In the genomic region with DNA sequence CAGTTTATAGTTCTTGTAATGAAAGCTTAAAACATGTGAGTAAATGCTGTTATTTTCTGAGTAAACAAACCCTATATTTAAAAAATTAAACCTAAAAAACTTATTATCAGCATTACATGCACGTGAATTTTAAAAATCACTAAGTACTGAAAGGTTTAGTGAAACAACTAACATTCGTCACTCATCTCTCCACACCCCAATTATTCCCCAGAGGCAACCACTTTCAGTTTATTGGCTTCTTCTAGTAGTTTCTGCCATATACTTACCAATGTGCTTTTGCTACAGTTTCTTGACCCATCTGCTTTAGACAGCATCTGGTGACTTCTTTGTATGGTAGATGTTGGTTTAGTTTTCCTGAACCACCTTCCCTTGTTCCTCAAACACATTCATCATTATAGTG, we compare ENCODE assay signal across 1 cellular context.
A peak's percentile ranks its signal among the peaks of the same experiment; 100 is the strongest.
TF ChIP-seq lines count a peak whose summit lies in the region.

No MANE protein-coding gene starts in this region.

TF ChIP-seq in GM12878, 131 proteins besides CTCF, POLR2A, EP300 and RAD21:
- TF ChIP-seq, protein P1, sequence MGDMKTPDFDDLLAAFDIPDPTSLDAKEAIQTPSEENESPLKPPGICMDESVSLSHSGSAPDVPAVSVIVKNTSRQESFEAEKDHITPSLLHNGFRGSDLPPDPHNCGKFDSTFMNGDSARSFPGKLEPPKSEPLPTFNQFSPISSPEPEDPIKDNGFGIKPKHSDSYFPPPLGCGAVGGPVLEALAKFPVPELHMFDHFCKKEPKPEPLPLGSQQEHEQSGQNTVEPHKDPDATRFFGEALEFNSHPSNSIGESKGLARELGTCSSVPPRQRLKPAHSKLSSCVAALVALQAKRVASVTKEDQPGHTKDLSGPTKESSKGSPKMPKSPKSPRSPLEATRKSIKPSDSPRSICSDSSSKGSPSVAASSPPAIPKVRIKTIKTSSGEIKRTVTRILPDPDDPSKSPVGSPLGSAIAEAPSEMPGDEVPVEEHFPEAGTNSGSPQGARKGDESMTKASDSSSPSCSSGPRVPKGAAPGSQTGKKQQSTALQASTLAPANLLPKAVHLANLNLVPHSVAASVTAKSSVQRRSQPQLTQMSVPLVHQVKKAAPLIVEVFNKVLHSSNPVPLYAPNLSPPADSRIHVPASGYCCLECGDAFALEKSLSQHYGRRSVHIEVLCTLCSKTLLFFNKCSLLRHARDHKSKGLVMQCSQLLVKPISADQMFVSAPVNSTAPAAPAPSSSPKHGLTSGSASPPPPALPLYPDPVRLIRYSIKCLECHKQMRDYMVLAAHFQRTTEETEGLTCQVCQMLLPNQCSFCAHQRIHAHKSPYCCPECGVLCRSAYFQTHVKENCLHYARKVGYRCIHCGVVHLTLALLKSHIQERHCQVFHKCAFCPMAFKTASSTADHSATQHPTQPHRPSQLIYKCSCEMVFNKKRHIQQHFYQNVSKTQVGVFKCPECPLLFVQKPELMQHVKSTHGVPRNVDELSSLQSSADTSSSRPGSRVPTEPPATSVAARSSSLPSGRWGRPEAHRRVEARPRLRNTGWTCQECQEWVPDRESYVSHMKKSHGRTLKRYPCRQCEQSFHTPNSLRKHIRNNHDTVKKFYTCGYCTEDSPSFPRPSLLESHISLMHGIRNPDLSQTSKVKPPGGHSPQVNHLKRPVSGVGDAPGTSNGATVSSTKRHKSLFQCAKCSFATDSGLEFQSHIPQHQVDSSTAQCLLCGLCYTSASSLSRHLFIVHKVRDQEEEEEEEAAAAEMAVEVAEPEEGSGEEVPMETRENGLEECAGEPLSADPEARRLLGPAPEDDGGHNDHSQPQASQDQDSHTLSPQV (IDR thresholded peaks at IDR 0.05): 0 out of 2 replicates have a peak, but pooled peaks have one; percentile 4
- TF ChIP-seq GABPA (IDR thresholded peaks at IDR 0.05; ENCODE audit: low read depth) (no peak), HDGF (IDR thresholded peaks at IDR 0.05) (no peak), ATF7 (IDR thresholded peaks at IDR 0.05; ENCODE audit: low read depth) (0 out of 2 replicates have a peak, but pooled peaks have one; percentile 24), CREB1 (IDR thresholded peaks at IDR 0.05; ENCODE audit: low read depth) (no peak), SMAD5 (IDR thresholded peaks at IDR 0.05; ENCODE audit: low read depth) (no peak), MEF2B (IDR thresholded peaks at IDR 0.05; ENCODE audit: partially characterized antibody, poor library complexity, severe bottlenecking) (peak; percentile 93), BHLHE40 (IDR thresholded peaks at IDR 0.05; ENCODE audit: borderline replicate concordance in 1 of 2, low read depth in 2 of 2, low read length in 1 of 2) (peak in 1 of 2 experiments; percentile 51; a peak in 1 of 4 replicates), PML (IDR thresholded peaks at IDR 0.05; ENCODE audit: low read length) (no peak), FOXM1 (IDR thresholded peaks at IDR 0.05; ENCODE audit: low read depth, low read length) (no peak), CBX5 (IDR thresholded peaks at IDR 0.05; ENCODE audit: low read depth) (no peak), IKZF2 (IDR thresholded peaks at IDR 0.05) (0 out of 4 replicates have a peak, but pooled peaks of 1 of the 2 experiments have one; percentile 22), BRCA1 (IDR thresholded peaks at IDR 0.05; ENCODE audit: low read depth, low read length) (no peak), CHD2 (IDR thresholded peaks at IDR 0.05; ENCODE audit: borderline replicate concordance, low read depth, low read length) (no peak), BMI1 (IDR thresholded peaks at IDR 0.05; ENCODE audit: borderline replicate concordance) (no peak)
- TF ChIP-seq, protein P2, sequence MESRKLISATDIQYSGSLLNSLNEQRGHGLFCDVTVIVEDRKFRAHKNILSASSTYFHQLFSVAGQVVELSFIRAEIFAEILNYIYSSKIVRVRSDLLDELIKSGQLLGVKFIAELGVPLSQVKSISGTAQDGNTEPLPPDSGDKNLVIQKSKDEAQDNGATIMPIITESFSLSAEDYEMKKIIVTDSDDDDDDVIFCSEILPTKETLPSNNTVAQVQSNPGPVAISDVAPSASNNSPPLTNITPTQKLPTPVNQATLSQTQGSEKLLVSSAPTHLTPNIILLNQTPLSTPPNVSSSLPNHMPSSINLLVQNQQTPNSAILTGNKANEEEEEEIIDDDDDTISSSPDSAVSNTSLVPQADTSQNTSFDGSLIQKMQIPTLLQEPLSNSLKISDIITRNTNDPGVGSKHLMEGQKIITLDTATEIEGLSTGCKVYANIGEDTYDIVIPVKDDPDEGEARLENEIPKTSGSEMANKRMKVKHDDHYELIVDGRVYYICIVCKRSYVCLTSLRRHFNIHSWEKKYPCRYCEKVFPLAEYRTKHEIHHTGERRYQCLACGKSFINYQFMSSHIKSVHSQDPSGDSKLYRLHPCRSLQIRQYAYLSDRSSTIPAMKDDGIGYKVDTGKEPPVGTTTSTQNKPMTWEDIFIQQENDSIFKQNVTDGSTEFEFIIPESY (IDR thresholded peaks at IDR 0.05): no peak
- TF ChIP-seq, protein P3, sequence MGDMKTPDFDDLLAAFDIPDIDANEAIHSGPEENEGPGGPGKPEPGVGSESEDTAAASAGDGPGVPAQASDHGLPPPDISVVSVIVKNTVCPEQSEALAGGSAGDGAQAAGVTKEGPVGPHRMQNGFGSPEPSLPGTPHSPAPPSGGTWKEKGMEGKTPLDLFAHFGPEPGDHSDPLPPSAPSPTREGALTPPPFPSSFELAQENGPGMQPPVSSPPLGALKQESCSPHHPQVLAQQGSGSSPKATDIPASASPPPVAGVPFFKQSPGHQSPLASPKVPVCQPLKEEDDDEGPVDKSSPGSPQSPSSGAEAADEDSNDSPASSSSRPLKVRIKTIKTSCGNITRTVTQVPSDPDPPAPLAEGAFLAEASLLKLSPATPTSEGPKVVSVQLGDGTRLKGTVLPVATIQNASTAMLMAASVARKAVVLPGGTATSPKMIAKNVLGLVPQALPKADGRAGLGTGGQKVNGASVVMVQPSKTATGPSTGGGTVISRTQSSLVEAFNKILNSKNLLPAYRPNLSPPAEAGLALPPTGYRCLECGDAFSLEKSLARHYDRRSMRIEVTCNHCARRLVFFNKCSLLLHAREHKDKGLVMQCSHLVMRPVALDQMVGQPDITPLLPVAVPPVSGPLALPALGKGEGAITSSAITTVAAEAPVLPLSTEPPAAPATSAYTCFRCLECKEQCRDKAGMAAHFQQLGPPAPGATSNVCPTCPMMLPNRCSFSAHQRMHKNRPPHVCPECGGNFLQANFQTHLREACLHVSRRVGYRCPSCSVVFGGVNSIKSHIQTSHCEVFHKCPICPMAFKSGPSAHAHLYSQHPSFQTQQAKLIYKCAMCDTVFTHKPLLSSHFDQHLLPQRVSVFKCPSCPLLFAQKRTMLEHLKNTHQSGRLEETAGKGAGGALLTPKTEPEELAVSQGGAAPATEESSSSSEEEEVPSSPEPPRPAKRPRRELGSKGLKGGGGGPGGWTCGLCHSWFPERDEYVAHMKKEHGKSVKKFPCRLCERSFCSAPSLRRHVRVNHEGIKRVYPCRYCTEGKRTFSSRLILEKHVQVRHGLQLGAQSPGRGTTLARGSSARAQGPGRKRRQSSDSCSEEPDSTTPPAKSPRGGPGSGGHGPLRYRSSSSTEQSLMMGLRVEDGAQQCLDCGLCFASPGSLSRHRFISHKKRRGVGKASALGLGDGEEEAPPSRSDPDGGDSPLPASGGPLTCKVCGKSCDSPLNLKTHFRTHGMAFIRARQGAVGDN (IDR thresholded peaks at IDR 0.05): peak; percentile 83
- TF ChIP-seq, protein P4, sequence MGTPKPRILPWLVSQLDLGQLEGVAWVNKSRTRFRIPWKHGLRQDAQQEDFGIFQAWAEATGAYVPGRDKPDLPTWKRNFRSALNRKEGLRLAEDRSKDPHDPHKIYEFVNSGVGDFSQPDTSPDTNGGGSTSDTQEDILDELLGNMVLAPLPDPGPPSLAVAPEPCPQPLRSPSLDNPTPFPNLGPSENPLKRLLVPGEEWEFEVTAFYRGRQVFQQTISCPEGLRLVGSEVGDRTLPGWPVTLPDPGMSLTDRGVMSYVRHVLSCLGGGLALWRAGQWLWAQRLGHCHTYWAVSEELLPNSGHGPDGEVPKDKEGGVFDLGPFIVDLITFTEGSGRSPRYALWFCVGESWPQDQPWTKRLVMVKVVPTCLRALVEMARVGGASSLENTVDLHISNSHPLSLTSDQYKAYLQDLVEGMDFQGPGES (IDR thresholded peaks at IDR 0.05): no peak
- TF ChIP-seq, protein P5, sequence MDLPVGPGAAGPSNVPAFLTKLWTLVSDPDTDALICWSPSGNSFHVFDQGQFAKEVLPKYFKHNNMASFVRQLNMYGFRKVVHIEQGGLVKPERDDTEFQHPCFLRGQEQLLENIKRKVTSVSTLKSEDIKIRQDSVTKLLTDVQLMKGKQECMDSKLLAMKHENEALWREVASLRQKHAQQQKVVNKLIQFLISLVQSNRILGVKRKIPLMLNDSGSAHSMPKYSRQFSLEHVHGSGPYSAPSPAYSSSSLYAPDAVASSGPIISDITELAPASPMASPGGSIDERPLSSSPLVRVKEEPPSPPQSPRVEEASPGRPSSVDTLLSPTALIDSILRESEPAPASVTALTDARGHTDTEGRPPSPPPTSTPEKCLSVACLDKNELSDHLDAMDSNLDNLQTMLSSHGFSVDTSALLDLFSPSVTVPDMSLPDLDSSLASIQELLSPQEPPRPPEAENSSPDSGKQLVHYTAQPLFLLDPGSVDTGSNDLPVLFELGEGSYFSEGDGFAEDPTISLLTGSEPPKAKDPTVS (IDR thresholded peaks at IDR 0.05; ENCODE audit: low read depth, low read length): peak; percentile 55; the same call in 1 of the 2 replicates
- TF ChIP-seq, protein P6, sequence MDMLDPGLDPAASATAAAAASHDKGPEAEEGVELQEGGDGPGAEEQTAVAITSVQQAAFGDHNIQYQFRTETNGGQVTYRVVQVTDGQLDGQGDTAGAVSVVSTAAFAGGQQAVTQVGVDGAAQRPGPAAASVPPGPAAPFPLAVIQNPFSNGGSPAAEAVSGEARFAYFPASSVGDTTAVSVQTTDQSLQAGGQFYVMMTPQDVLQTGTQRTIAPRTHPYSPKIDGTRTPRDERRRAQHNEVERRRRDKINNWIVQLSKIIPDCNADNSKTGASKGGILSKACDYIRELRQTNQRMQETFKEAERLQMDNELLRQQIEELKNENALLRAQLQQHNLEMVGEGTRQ (IDR thresholded peaks at IDR 0.05; ENCODE audit: borderline replicate concordance, low read depth, low read length): no peak
- TF ChIP-seq, protein P7, sequence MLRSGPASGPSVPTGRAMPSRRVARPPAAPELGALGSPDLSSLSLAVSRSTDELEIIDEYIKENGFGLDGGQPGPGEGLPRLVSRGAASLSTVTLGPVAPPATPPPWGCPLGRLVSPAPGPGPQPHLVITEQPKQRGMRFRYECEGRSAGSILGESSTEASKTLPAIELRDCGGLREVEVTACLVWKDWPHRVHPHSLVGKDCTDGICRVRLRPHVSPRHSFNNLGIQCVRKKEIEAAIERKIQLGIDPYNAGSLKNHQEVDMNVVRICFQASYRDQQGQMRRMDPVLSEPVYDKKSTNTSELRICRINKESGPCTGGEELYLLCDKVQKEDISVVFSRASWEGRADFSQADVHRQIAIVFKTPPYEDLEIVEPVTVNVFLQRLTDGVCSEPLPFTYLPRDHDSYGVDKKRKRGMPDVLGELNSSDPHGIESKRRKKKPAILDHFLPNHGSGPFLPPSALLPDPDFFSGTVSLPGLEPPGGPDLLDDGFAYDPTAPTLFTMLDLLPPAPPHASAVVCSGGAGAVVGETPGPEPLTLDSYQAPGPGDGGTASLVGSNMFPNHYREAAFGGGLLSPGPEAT (IDR thresholded peaks at IDR 0.05; ENCODE audit: low read depth): no peak
